8 cellular contexts compared by ENCODE assay signal in the genomic region with DNA sequence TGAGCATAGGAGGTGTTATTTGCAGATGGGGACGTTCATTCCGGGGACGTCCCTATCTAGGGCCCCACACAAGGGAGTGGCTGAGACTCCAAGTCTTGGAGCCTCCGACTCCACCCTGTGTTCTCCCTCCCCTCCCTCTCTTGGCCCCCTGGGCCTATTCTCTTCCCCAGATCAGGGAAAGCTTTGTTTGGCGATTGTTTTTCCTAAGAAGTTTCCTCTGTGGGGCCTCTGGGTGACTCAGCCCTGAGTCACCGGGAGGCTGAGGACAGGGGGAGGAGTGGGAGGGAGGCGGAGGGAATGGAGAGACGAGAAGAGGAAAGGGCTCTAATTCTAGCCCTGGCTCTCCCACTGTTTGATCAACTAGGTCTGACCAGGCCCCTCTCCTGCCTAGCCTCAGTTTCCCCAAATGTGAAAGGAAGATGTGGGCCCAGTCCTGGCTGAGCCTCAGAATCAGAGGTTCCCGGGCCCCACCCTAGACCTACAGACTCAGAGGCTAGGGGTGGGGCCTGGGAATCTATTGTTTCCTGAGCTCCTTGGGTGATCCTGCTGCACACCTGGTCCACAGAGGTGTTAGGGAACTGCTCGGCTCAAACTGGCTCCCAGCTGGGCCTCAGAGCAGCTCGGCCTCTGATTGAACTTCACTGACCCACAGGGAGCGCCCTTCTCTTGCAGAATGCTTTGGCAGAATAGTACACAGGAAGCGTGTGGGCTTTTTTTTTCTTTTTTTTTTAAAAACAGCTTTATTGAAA. TPM values are rescaled to one million over a fixed set of nuclear protein-coding genes. Genes with fewer than 3 reads are reported as not detected.
DNase-seq lines count a peak whose midpoint lies in the region; ATAC-seq, FAIRE-seq and TF ChIP-seq lines count a peak whose summit lies in the region.

No MANE protein-coding gene starts in this region.

- H3K79me2 ChIP-seq in GM23248 (ENCODE audit: insufficient read depth) (peaks cover 43% of the 10 kb centered on the region), PC-3 (ENCODE audit: low read length) (no peaks in the 10 kb centered on the region), HepG2 (ENCODE audit: insufficient read depth, low read length) (no peaks in the 10 kb centered on the region)

- intact Hi-C loops in PC-3 (cut with micrococcal nuclease) (no loop called here), HepG2 (cut with micrococcal nuclease; ENCODE audit: unreplicated experiment) (loop anchor here (1.0 to 5.0 kb wide), 2 partner anchors 11 to 35 kb away; no protein-coding TSS in a partner anchor)
- intact Hi-C loops in dendritic cell treated with granulocyte-macrophage colony-stimulating factor and Interleukin-4, amounts not matched to agents 40 ng/mL and 50 ng/mL, for 4 days (cut with micrococcal nuclease) = no loop called here

- H3K9ac ChIP-seq in GM23248 (peak overlapping the region; percentile 88), PC-3 (ENCODE audit: low read length) (peak overlapping the region; percentile 86), HepG2 (ENCODE audit: insufficient read depth, low read depth, low read length) (peak overlapping the region; percentile 76)

- H3K27ac ChIP-seq in GM23248 (peak overlapping the region; percentile 99), PC-3 (ENCODE audit: low read length) (peak overlapping the region; percentile 99), HepG2 (ENCODE audit: extremely low read length, insufficient read depth, low read length) (peak overlapping the region; percentile 89)

- H3K9me3 ChIP-seq in GM23248 (ENCODE audit: low read depth) (no peaks in the 10 kb centered on the region), PC-3 (ENCODE audit: low read length) (no peaks in the 10 kb centered on the region), HepG2 (ENCODE audit: low read length) (no peaks in the 10 kb centered on the region)

- H3K36me3 ChIP-seq in GM23248 (ENCODE audit: low read depth) = no peaks in the 10 kb centered on the region
- H3K36me3 ChIP-seq in PC-3 (ENCODE audit: low read depth, low read length) = no peaks in the 10 kb centered on the region
- no peaks in the 10 kb centered on the region for H3K36me3 ChIP-seq in HepG2 (replicated peaks in 1 of 2; ENCODE audit: control insufficient read depth in 1 of 2, insufficient read depth in 2 of 2, low read length in 2 of 2)

- 7% methylated on average over 12 to 13 of the region's 13 CpGs for WGBS in GM23248 (ENCODE audit: low coverage in 1 of 2, low lambda C conversion rate in 2 of 2, missing lambda C conversion rate in 2 of 2), 2 experiments
- WGBS in HepG2 (ENCODE audit: low lambda C conversion rate) = 5% methylated on average over 11 of the region's 13 CpGs

- peaks cover 85% of the 10 kb centered on the region for H3K36me3 Mint-ChIP-seq in dendritic cell treated with granulocyte-macrophage colony-stimulating factor and Interleukin-4, amounts not matched to agents 40 ng/mL and 50 ng/mL, for 4 days (ENCODE audit: low read depth)

- peaks cover 62% of the 10 kb centered on the region for H3K4me1 ChIP-seq in GM23248 (ENCODE audit: insufficient read depth)
- peaks cover 42% of the 10 kb centered on the region for H3K4me1 ChIP-seq in PC-3 (ENCODE audit: insufficient read depth, low read length)
- peaks cover 88% of the 10 kb centered on the region for H3K4me1 ChIP-seq in HepG2 (ENCODE audit: insufficient read depth, low read length)

- H4K20me1 ChIP-seq in GM23248 (ENCODE audit: insufficient read depth) (no peaks in the 10 kb centered on the region), PC-3 (ENCODE audit: low read length) (no peaks in the 10 kb centered on the region), HepG2 (ENCODE audit: insufficient read depth, low read length) (no peaks in the 10 kb centered on the region)

- DNase-seq in 8988T (peak; percentile 88), GM23248 (peak; percentile 95), PC-3 (peak; percentile 96), HepG2 (ENCODE audit: low spot score) (peak; percentile 86)
- peak; percentile 51 for DNase-seq in stimulated activated CD8-positive, alpha-beta memory T cell treated with anti-CD3 and anti-CD28 coated beads, Interleukin-4, amount 100 ng/mL, for 48 hours

- peak overlapping the region; percentile 98 for H3K27ac Mint-ChIP-seq in dendritic cell treated with granulocyte-macrophage colony-stimulating factor and Interleukin-4, amounts not matched to agents 40 ng/mL and 50 ng/mL, for 4 days

- H3K4me1 Mint-ChIP-seq in dendritic cell treated with granulocyte-macrophage colony-stimulating factor and Interleukin-4, amounts not matched to agents 40 ng/mL and 50 ng/mL, for 4 days (ENCODE audit: low read depth) = peaks cover 87% of the 10 kb centered on the region

- H3K4me3 Mint-ChIP-seq in dendritic cell treated with granulocyte-macrophage colony-stimulating factor and Interleukin-4, amounts not matched to agents 40 ng/mL and 50 ng/mL, for 4 days = peak overlapping the region; percentile 67

- BruUV-seq in PC-3 (replicated peaks; lab: Mats Ljungman, UMichigan) = no TSS peak
- BruUV-seq in HepG2 (replicated peaks; lab: Mats Ljungman, UMichigan) = no TSS peak

- no peaks in the 10 kb centered on the region for H3K9me3 Mint-ChIP-seq in dendritic cell treated with granulocyte-macrophage colony-stimulating factor and Interleukin-4, amounts not matched to agents 40 ng/mL and 50 ng/mL, for 4 days

- ATAC-seq in PC-3 = peak; percentile 90
- ATAC-seq in HepG2 = peak; percentile 72
- no peak for ATAC-seq in GM18520 (IDR thresholded peaks at IDR 0.05; ENCODE audit: unreplicated experiment)
- ATAC-seq in HG02763 (IDR thresholded peaks at IDR 0.05; ENCODE audit: unreplicated experiment) = no peak

- TF ChIP-seq EP300 in HepG2 (IDR thresholded peaks at IDR 0.05; ENCODE audit: low read depth in 2 of 2, low read length in 2 of 2) (peak in 1 of 2 experiments; percentile 90; a peak in 2 of 4 replicates), HepG2 (CRISPR knock-in tag; IDR thresholded peaks at IDR 0.05; ENCODE audit: borderline replicate concordance) (peak; percentile 81; the same call in 1 of the 2 replicates)

- peak; percentile 42; the same call in 1 of the 2 replicates for TF ChIP-seq CTCF in PC-3 (conservative IDR thresholded peaks at IDR 0.05; ENCODE audit: low read depth, low read length)
- peak; percentile 68 for TF ChIP-seq CTCF in HepG2 (CRISPR knock-in tag; IDR thresholded peaks at IDR 0.05)

- H3K4me3 ChIP-seq in GM23248 (peak overlapping the region; percentile 60), PC-3 (ENCODE audit: low read length) (peak overlapping the region; percentile 34; the same call in 1 of the 2 replicates), HepG2 (replicated peaks in 1 of 3; ENCODE audit: insufficient read depth in 1 of 3, low read depth in 2 of 3, low read length in 3 of 3) (peak overlapping the region; percentile 32 to 58 (median 33); a peak in 4 of 6 replicates)

- H3K27me3 Mint-ChIP-seq in dendritic cell treated with granulocyte-macrophage colony-stimulating factor and Interleukin-4, amounts not matched to agents 40 ng/mL and 50 ng/mL, for 4 days = no peaks in the 10 kb centered on the region

- H3K4me2 ChIP-seq in GM23248 (ENCODE audit: unreplicated experiment) = peak overlapping the region; percentile 84
- H3K4me2 ChIP-seq in PC-3 (ENCODE audit: low read length) = peak overlapping the region; percentile 78
- H3K4me2 ChIP-seq in HepG2 (ENCODE audit: low read depth, low read length) = peak overlapping the region; percentile 92

- no peaks in the 10 kb centered on the region for H3K9me2 ChIP-seq in GM23248 (ENCODE audit: insufficient read depth)
- H3K9me2 ChIP-seq in PC-3 (replicated peaks; ENCODE audit: low read length) = no peaks in the 10 kb centered on the region

- H3F3A ChIP-seq in GM23248 (ENCODE audit: insufficient read depth) = peaks cover 45% of the 10 kb centered on the region
- no peaks in the 10 kb centered on the region for H3F3A ChIP-seq in PC-3 (ENCODE audit: low read length, unreplicated experiment)

- peak; percentile 57 for FAIRE-seq in HepG2 (lab: Jason Lieb, UNC)

- CTCF ChIA-PET in PC-3 (lab: Charles Lee) (interaction anchor here (0.6 to 1.8 kb wide), 3 partner anchors 9 to 88 kb away, joined by 3 to 15 read pairs (median 6); no protein-coding TSS in a partner anchor), HepG2 (lab: Yijun Ruan, JAX; ENCODE audit: low intra/inter-chr PET ratio, low total read pairs) (interaction anchor here (2.0 kb wide), 1 partner anchor 33 kb away, joined by 12 read pairs; no protein-coding TSS in a partner anchor)

- H2AFZ ChIP-seq in GM23248 (peak overlapping the region; percentile 56), PC-3 (ENCODE audit: low read length) (peak overlapping the region; percentile 81), HepG2 (ENCODE audit: low read length) (no peak overlapping the region)

- POLR2A ChIA-PET in PC-3 (lab: Charles Lee; ENCODE audit: unreplicated experiment) = interaction anchor here (0.6 to 0.7 kb wide), 2 partner anchors 12 to 636 kb away, joined by 4 to 5 read pairs; no protein-coding TSS in a partner anchor
- POLR2A ChIA-PET in HepG2 (lab: Yijun Ruan, JAX) = interaction anchor here (0.6 to 11.2 kb wide), 11 partner anchors 9 to 86 kb away, joined by 3 to 398 read pairs (median 6); a partner anchor contains a TSS

- in situ Hi-C loops in GM23248 (cut with MboI) = no loop called here
- in situ Hi-C loops in HepG2 (cut with HindIII; ENCODE audit: extremely low pct_ligation_motif_present, low pct_unique_long_range_greater_than_20kb) = no loop called here

- TF ChIP-seq RAD21 in HepG2 (CRISPR knock-in tag; IDR thresholded peaks at IDR 0.05) = 0 out of 2 replicates have a peak, but pooled peaks have one; percentile 38

- no peak for TF ChIP-seq POLR2A in HepG2 (IDR thresholded peaks at IDR 0.05; ENCODE audit: insufficient read depth in 1 of 2, low read depth in 2 of 2, low read length in 2 of 2)

- H3K27me3 ChIP-seq in GM23248 (replicated peaks; ENCODE audit: insufficient read depth) (no peaks in the 10 kb centered on the region), PC-3 (ENCODE audit: low read length) (no peaks in the 10 kb centered on the region), HepG2 (ENCODE audit: control insufficient read depth in 1 of 2, insufficient read depth in 2 of 2, low read length in 2 of 2) (no peaks in the 10 kb centered on the region)

RNA-seq across cellular contexts. Expression of a gene that starts 19.2 kb away (rescaled TPM):
- total RNA-seq in GM23248 (2014; rRNA removed; shearing (Covaris generic)) = 387 and 393 TPM in 2 replicates
- 258 and 265 TPM in 2 replicates for polyA plus RNA-seq in GM23248 (2016; fragmentation: Nextera tagmentation; extraction: Ambion mirVana)
- 36.5 and 40.3 TPM in 2 replicates for total RNA-seq in PC-3 (2014; rRNA removed)
- total RNA-seq in HepG2 (2016; rRNA removed; fragmentation: Illumina TruSeq; extraction: Trizol) = 126 and 307 TPM in 2 replicates
- total RNA-seq in HepG2 (2016; cell fraction: cytosol; rRNA removed; fragmentation: Illumina TruSeq; extraction: Trizol; ENCODE audit: low read depth) = 56.0 and 58.2 TPM in 2 replicates
- 125 and 311 TPM in 2 replicates for total RNA-seq in HepG2 (2016; cell fraction: insoluble cytoplasmic fraction; rRNA removed; fragmentation: Illumina TruSeq; extraction: Trizol)
- total RNA-seq in HepG2 (2016; cell fraction: membrane; rRNA removed; fragmentation: Illumina TruSeq; extraction: Trizol) = 102 and 113 TPM in 2 replicates
- total RNA-seq in HepG2 (2016; cell fraction: nucleus; rRNA removed; fragmentation: Illumina TruSeq; extraction: Trizol) = 251 and 294 TPM in 2 replicates
- polyA plus RNA-seq in HepG2 (2011; rRNA removed) = 294 and 436 TPM in 2 replicates
- 396 and 404 TPM in 2 replicates for polyA plus RNA-seq in HepG2 (2011; cell fraction: cytosol; rRNA removed)
- polyA plus RNA-seq in HepG2 (2011; cell fraction: nucleus; rRNA removed) = 430 and 447 TPM in 2 replicates
- polyA plus RNA-seq in HepG2 (2012) = 349 and 423 TPM in 2 replicates
- polyA plus RNA-seq in HepG2 (2016; cell fraction: cytosol; fragmentation: Illumina TruSeq; extraction: Trizol; ENCODE audit: low read depth) = 57.9 and 60.7 TPM in 2 replicates
- 115 and 123 TPM in 2 replicates for polyA plus RNA-seq in HepG2 (2016; cell fraction: insoluble cytoplasmic fraction; fragmentation: Illumina TruSeq; extraction: Trizol; ENCODE audit: low read depth)
- polyA plus RNA-seq in HepG2 (2016; cell fraction: membrane; fragmentation: Illumina TruSeq; extraction: Trizol; ENCODE audit: low read depth) = 77.0 and 92.1 TPM in 2 replicates
- polyA plus RNA-seq in HepG2 (2016; cell fraction: nucleus; fragmentation: Illumina TruSeq; extraction: Trizol; ENCODE audit: insufficient read depth, low read depth) = 379 and 400 TPM in 2 replicates
- polyA minus RNA-seq in HepG2 (2011; rRNA and poly(A)+ RNA removed; ENCODE audit: low replicate concordance) = 66.7 and 379 TPM in 2 replicates
- 132 and 185 TPM in 2 replicates for polyA minus RNA-seq in HepG2 (2011; cell fraction: cytosol; rRNA and poly(A)+ RNA removed)
- polyA minus RNA-seq in HepG2 (2011; cell fraction: nucleus; rRNA and poly(A)+ RNA removed) = 122 and 168 TPM in 2 replicates

Comparison
In these comparisons a context has a peak if more than half of its experiments do, and no peak if none do; other contexts are left out.
1. ATAC-seq: peak in PC-3 (single experiment) and HepG2 (single experiment); none in GM18520 (single experiment) and HG02763 (single experiment).
2. Peak in every context shown above with its lines, with median percentiles within 50 percentile points of each other: DNase-seq, H3K27ac ChIP-seq, H3K4me2 ChIP-seq, H3K4me3 ChIP-seq and H3K9ac ChIP-seq.